24 cellular contexts compared by ENCODE assay signal in genomic region chr22:48429621-48430020, GRCh38.
"Had no signal": no experiment of that assay in that cellular context is flagged by ENCODE, and none has a peak within 500 bp of the region (broad histone marks: within the 10 kb centered on the region; RNA-seq: fewer than 3 reads in every experiment).

No MANE protein-coding gene starts in this region.

- H3K4me1 ChIP-seq: gastroesophageal sphincter, heart left ventricle, left lung, pancreas, thyroid gland had no signal

- FAIRE-seq: colon, pancreas had no signal

- H3K4me3 ChIP-seq: gastroesophageal sphincter, heart left ventricle, hepatocyte, left lung, pancreas, smooth muscle cell, thyroid gland had no signal

- H3K27ac ChIP-seq: epithelial cell of prostate, gastroesophageal sphincter, heart left ventricle, hepatocyte, left lung, neutrophil, pancreas, thyroid gland had no signal

- ATAC-seq: esophagus mucosa; gastroesophageal sphincter; heart left ventricle; left cardiac atrium; left lung; naive thymus-derived CD8-positive, alpha-beta T cell; pancreas; sciatic nerve; stimulated activated naive CD8-positive, alpha-beta T cell treated with anti-CD3 and anti-CD28 coated beads, Interleukin-15, amount 100 ng/mL, for 72 hours had no signal

- H3K36me3 ChIP-seq: gastroesophageal sphincter, heart left ventricle, left lung, neutrophil, pancreas, thyroid gland had no signal

- DNase-seq: effector CD8-positive, alpha-beta T cell; foreskin fibroblast; heart left ventricle; left cardiac atrium; left lung; mammary epithelial cell; naive thymus-derived CD8-positive, alpha-beta T cell; stimulated activated CD4-positive, alpha-beta T cell treated with anti-CD3 and anti-CD28 coated beads, Interleukin-12 subunit alpha, Interleukin-12 subunit beta, amount 100 ng/mL, for 4 hours; stimulated activated CD4-positive, alpha-beta T cell treated with anti-CD3 and anti-CD28 coated beads, Interleukin-1b, Interleukin-23, amount 100 ng/mL, for 48 hours; stimulated activated CD4-positive, alpha-beta T cell treated with anti-CD3 and anti-CD28 coated beads, Interleukin-4, amount 100 ng/mL, for 1 hour; stimulated activated CD8-positive, alpha-beta memory T cell treated with anti-CD3 and anti-CD28 coated beads, Interleukin-4, amount 100 ng/mL, for 48 hours; stimulated activated naive CD4-positive, alpha-beta T cell; stimulated activated naive CD8-positive, alpha-beta T cell treated with anti-CD3 and anti-CD28 coated beads, Interleukin-15, amount 100 ng/mL, for 72 hours; thyroid gland; trophoblast cell had no signal

- H3K9me3 ChIP-seq: gastroesophageal sphincter, heart left ventricle, left lung, neutrophil, pancreas, thyroid gland had no signal

- H3K27me3 ChIP-seq: hepatocyte, left lung, neutrophil, pancreas, thyroid gland had no signal
